ENCODE assay signal across 19 cellular contexts in genomic region chr1:2540816-2541492, GRCh38. TPM values are rescaled to one million over a fixed set of nuclear protein-coding genes. Genes with fewer than 3 reads are reported as not detected.
DNase-seq lines count a peak whose midpoint lies in the region; ATAC-seq and TF ChIP-seq lines count a peak whose summit lies in the region.
"Had no signal": no experiment of that assay in that cellular context is flagged by ENCODE, and none has a peak within 500 bp of the region (broad histone marks: within the 10 kb centered on the region; RNA-seq: fewer than 3 reads in every experiment).

No MANE protein-coding gene starts in this region.

- no peak for TF ChIP-seq CTCF in HEK293 (tag by site-specific recombination; IDR thresholded peaks at IDR 0.05)
- no peak for TF ChIP-seq CTCF in WERI-Rb-1 (IDR thresholded peaks at IDR 0.05; ENCODE audit: low read depth, low read length)
- TF ChIP-seq CTCF in GM13976 (IDR thresholded peaks at IDR 0.05; ENCODE audit: borderline replicate concordance, control extremely low read depth, extremely low read depth, insufficient read depth, missing control alignments) = no peak

- H3K27me3 ChIP-seq in WERI-Rb-1 (ENCODE audit: insufficient read depth, low read depth, severe bottlenecking) (no peaks in the 10 kb centered on the region), mesenchymal stem cell (ENCODE audit: control insufficient read depth in 1 of 2, insufficient read depth in 1 of 2, low read length in 2 of 2) (peaks cover 4 to 58% of the 10 kb centered on the region in 2 experiments), MG63 (no peaks in the 10 kb centered on the region)

- WGBS in mesenchymal stem cell = 9% methylated on average over 28 of the region's 39 CpGs

- no peaks in the 10 kb centered on the region for H3K9me3 Mint-ChIP-seq in activated CD8-positive, alpha-beta T cell treated with anti-CD3 and anti-CD28 coated beads, Interleukin-2, amount 10 ng/mL, durations not matched to agents 7 days and 5 days (ENCODE audit: insufficient read depth)
- H3K9me3 Mint-ChIP-seq: IgD-negative memory B cell had no signal

- no peak overlapping the region for H2AFZ ChIP-seq in mesenchymal stem cell (ENCODE audit: low read depth, low read length)

- in situ Hi-C loops in GM13976 (cut with MboI; ENCODE audit: low sequenced_read_pairs, unreplicated experiment) = loop anchor here (25.0 kb wide), 1 partner anchor 129 kb away; the partner anchor contains the start of gene PEX10

- POLR2A ChIA-PET in HEK293 (lab: Yijun Ruan, JAX) = no interaction called here
- POLR2A ChIA-PET in activated CD8-positive, alpha-beta T cell treated with anti-CD3 and anti-CD28 coated beads, Interleukin-2, amount 10 ng/mL, durations not matched to agents 7 days and 5 days (lab: Charles Lee) = interaction anchor here (1.1 kb wide), 1 partner anchor 16 kb away, joined by 4 read pairs; no protein-coding TSS in a partner anchor

- no peak for ATAC-seq in activated CD8-positive, alpha-beta T cell treated with anti-CD3 and anti-CD28 coated beads, Interleukin-2, amount 10 ng/mL, durations not matched to agents 7 days and 5 days
- ATAC-seq: left lung had no signal

- peaks cover 14% of the 10 kb centered on the region for H3K4me1 Mint-ChIP-seq in activated CD8-positive, alpha-beta T cell treated with anti-CD3 and anti-CD28 coated beads, Interleukin-2, amount 10 ng/mL, durations not matched to agents 7 days and 5 days (ENCODE audit: low read depth)
- H3K4me1 Mint-ChIP-seq: IgD-negative memory B cell had no signal

- H2BK15ac ChIP-seq in mesenchymal stem cell (ENCODE audit: low read depth, poor library complexity, severe bottlenecking) = no peak overlapping the region

- H3K9ac ChIP-seq in mesenchymal stem cell (ENCODE audit: low read length) = no peak overlapping the region

- DNase-seq in NCI-H1417 (lab: John Stamatoyannopoulos, UW) (peak in 2 of 3 experiments; percentile 23 to 36), NCI-H1417 treated with DMSO at 0.1 percent for 48 hours (lab: John Stamatoyannopoulos, UW) (no peak), WERI-Rb-1 (peak; percentile 57), mesenchymal stem cell (no peak), MG63 (no peak), GM13976 (ENCODE audit: low spot score) (no peak)
- DNase-seq in activated CD8-positive, alpha-beta T cell treated with anti-CD3 and anti-CD28 coated beads, Interleukin-2, amount 10 ng/mL, durations not matched to agents 7 days and 5 days = no peak
- DNase-seq: 8988T; activated effector memory CD4-positive, alpha-beta T cell treated with anti-CD3 and anti-CD28 coated beads, Interleukin-2, amount 50 U/mL, for 16 hours; DMS79 treated with DMSO at 0.1 percent for 48 hours; foreskin fibroblast; left lung; NCI-H1105; NCI-H526 treated with DMSO at 0.1 percent for 48 hours; stimulated activated naive CD4-positive, alpha-beta T cell treated with Interleukin-2 at 50 U/mL for 16 hours had no signal

- H3K4ac ChIP-seq in mesenchymal stem cell (ENCODE audit: low read depth in 1 of 2, low read length in 2 of 2) = no peak overlapping the region

- H3K27me3 Mint-ChIP-seq in activated CD8-positive, alpha-beta T cell treated with anti-CD3 and anti-CD28 coated beads, Interleukin-2, amount 10 ng/mL, durations not matched to agents 7 days and 5 days (ENCODE audit: low read depth) = peaks cover 8% of the 10 kb centered on the region

- H3K36me3 ChIP-seq in HEK293 (ENCODE audit: control insufficient read depth in 2 of 2, insufficient read depth in 1 of 2, low read length in 2 of 2) (no peaks in the 10 kb centered on the region), WERI-Rb-1 (no peaks in the 10 kb centered on the region), mesenchymal stem cell (ENCODE audit: control insufficient read depth in 1 of 2, insufficient read depth in 2 of 2, low read depth in 1 of 2, low read length in 2 of 2) (no peaks in the 10 kb centered on the region), MG63 (no peaks in the 10 kb centered on the region)
- H3K36me3 ChIP-seq: left lung had no signal

- H3K18ac ChIP-seq in mesenchymal stem cell (ENCODE audit: low read depth in 1 of 2, low read length in 2 of 2) = no peak overlapping the region

- H3K4me2 ChIP-seq in mesenchymal stem cell (ENCODE audit: low read length, poor library complexity, severe bottlenecking) = peak overlapping the region; percentile 43

- no peak overlapping the region for H2BK12ac ChIP-seq in mesenchymal stem cell (ENCODE audit: low read length in 2 of 2)

- H2BK120ac ChIP-seq in mesenchymal stem cell (ENCODE audit: low read depth, low read length) = no peak overlapping the region

- H3K79me1 ChIP-seq in mesenchymal stem cell (replicated peaks; ENCODE audit: low read length, poor library complexity, severe bottlenecking) = no peaks in the 10 kb centered on the region

- H3K4me3 Mint-ChIP-seq in activated CD8-positive, alpha-beta T cell treated with anti-CD3 and anti-CD28 coated beads, Interleukin-2, amount 10 ng/mL, durations not matched to agents 7 days and 5 days = no peak overlapping the region

- CTCF ChIA-PET in HEK293 (lab: Yijun Ruan, JAX) = interaction anchor here (0.7 kb wide), 1 partner anchor 126 kb away, joined by 3 read pairs; no protein-coding TSS in a partner anchor
- CTCF ChIA-PET in activated CD8-positive, alpha-beta T cell treated with anti-CD3 and anti-CD28 coated beads, Interleukin-2, amount 10 ng/mL, durations not matched to agents 7 days and 5 days (lab: Charles Lee) = no interaction called here

- no peak overlapping the region for H3K23ac ChIP-seq in mesenchymal stem cell (ENCODE audit: low read length in 2 of 2)

- H3K4me1 ChIP-seq in HEK293 (ENCODE audit: control insufficient read depth, insufficient read depth, low read length) (peaks cover 6% of the 10 kb centered on the region), mesenchymal stem cell (ENCODE audit: control insufficient read depth, insufficient read depth, low read depth, low read length) (peaks cover 43% of the 10 kb centered on the region)

- H4K91ac ChIP-seq in mesenchymal stem cell (ENCODE audit: low read length) = no peak overlapping the region

- H3K14ac ChIP-seq in mesenchymal stem cell (ENCODE audit: low read length in 2 of 2) = no peak overlapping the region

- H3K9me3 ChIP-seq in HEK293 (ENCODE audit: control insufficient read depth, insufficient read depth, low read depth, low read length) (no peaks in the 10 kb centered on the region), WERI-Rb-1 (ENCODE audit: severe bottlenecking) (no peaks in the 10 kb centered on the region), mesenchymal stem cell (ENCODE audit: control insufficient read depth, low read length) (no peaks in the 10 kb centered on the region), MG63 (no peaks in the 10 kb centered on the region)
- H3K9me3 ChIP-seq: left lung had no signal

- H2AK5ac ChIP-seq in mesenchymal stem cell (ENCODE audit: low read length, severe bottlenecking) = no peak overlapping the region

- H3K36me3 Mint-ChIP-seq in activated CD8-positive, alpha-beta T cell treated with anti-CD3 and anti-CD28 coated beads, Interleukin-2, amount 10 ng/mL, durations not matched to agents 7 days and 5 days (ENCODE audit: low read depth) = no peaks in the 10 kb centered on the region
- H3K36me3 Mint-ChIP-seq: IgD-negative memory B cell had no signal

- H3K27ac Mint-ChIP-seq in activated CD8-positive, alpha-beta T cell treated with anti-CD3 and anti-CD28 coated beads, Interleukin-2, amount 10 ng/mL, durations not matched to agents 7 days and 5 days = no peak overlapping the region
- H3K27ac Mint-ChIP-seq: IgD-negative memory B cell, progenitor cell of endocrine pancreas had no signal

- no peak overlapping the region for H3K27ac ChIP-seq in HEK293 (ENCODE audit: extremely low read depth, low read depth, low read length)
- H3K27ac ChIP-seq in WERI-Rb-1 = peak overlapping the region; percentile 59
- no peak overlapping the region for H3K27ac ChIP-seq in mesenchymal stem cell (ENCODE audit: low read length, poor library complexity, severe bottlenecking)
- H3K27ac ChIP-seq: left lung had no signal

- H2BK5ac ChIP-seq in mesenchymal stem cell (ENCODE audit: low read depth, low read length, poor library complexity, severe bottlenecking) = no peak overlapping the region

- H4K8ac ChIP-seq in mesenchymal stem cell (ENCODE audit: low read length) = no peak overlapping the region

- no peak overlapping the region for H3K4me3 ChIP-seq in HEK293 (ENCODE audit: low read depth, low read length)
- peak overlapping the region; percentile 17 for H3K4me3 ChIP-seq in WERI-Rb-1 (ENCODE audit: low read depth, low read length)
- H3K4me3 ChIP-seq in mesenchymal stem cell (ENCODE audit: insufficient read depth in 1 of 2, low read depth in 1 of 2, low read length in 2 of 2) = no peak overlapping the region
- no peak overlapping the region for H3K4me3 ChIP-seq in MG63
- H3K4me3 ChIP-seq: left lung had no signal

RNA-seq across cellular contexts. Expression of gene HES5, which starts 10.9 kb away (rescaled TPM):
- polyA plus RNA-seq in mesenchymal stem cell (2013, experiment 1 of 2) = not detected
- polyA plus RNA-seq in mesenchymal stem cell (2013, experiment 2 of 2) = not detected
- total RNA-seq in MG63 (2014; rRNA removed; shearing (Covaris generic); ENCODE audit: low replicate concordance) = not detected in 2 replicates
- not detected for total RNA-seq in activated CD8-positive, alpha-beta T cell treated with anti-CD3 and anti-CD28 coated beads, Interleukin-2, amount 10 ng/mL, durations not matched to agents 7 days and 5 days
- total RNA-seq: endothelial cell of umbilical vein had no signal
- polyA plus RNA-seq: IgD-negative memory B cell had no signal

RNA-seq across cellular contexts. Expression of gene PANK4, which starts 14.6 kb away (rescaled TPM):
- 10.2 TPM for polyA plus RNA-seq in mesenchymal stem cell (2013, experiment 1 of 2)
- 9.9 TPM for polyA plus RNA-seq in mesenchymal stem cell (2013, experiment 2 of 2)
- 16.6 and 17.3 TPM in 2 replicates for total RNA-seq in MG63 (2014; rRNA removed; shearing (Covaris generic); ENCODE audit: low replicate concordance)
- total RNA-seq in activated CD8-positive, alpha-beta T cell treated with anti-CD3 and anti-CD28 coated beads, Interleukin-2, amount 10 ng/mL, durations not matched to agents 7 days and 5 days = 10 to 100 TPM; 55.9 to 66.8 TPM

RNA-seq across cellular contexts. Expression of gene TNFRSF14, which starts 15.2 kb away (rescaled TPM):
- polyA plus RNA-seq in mesenchymal stem cell (2013, experiment 1 of 2) = 0.73 TPM
- 0.89 TPM for polyA plus RNA-seq in mesenchymal stem cell (2013, experiment 2 of 2)
- 0.15 and 4.5 TPM in 2 replicates for total RNA-seq in MG63 (2014; rRNA removed; shearing (Covaris generic); ENCODE audit: low replicate concordance)
- total RNA-seq in activated CD8-positive, alpha-beta T cell treated with anti-CD3 and anti-CD28 coated beads, Interleukin-2, amount 10 ng/mL, durations not matched to agents 7 days and 5 days = 10 to 100 TPM; 85.8 to 86.5 TPM

RNA-seq across cellular contexts. Expression of gene PRXL2B, which starts 45.6 kb away (rescaled TPM):
- 17.2 TPM for polyA plus RNA-seq in mesenchymal stem cell (2013, experiment 1 of 2)
- polyA plus RNA-seq in mesenchymal stem cell (2013, experiment 2 of 2) = 17.2 TPM
- 9.6 and 12.3 TPM in 2 replicates for total RNA-seq in MG63 (2014; rRNA removed; shearing (Covaris generic); ENCODE audit: low replicate concordance)
- total RNA-seq in activated CD8-positive, alpha-beta T cell treated with anti-CD3 and anti-CD28 coated beads, Interleukin-2, amount 10 ng/mL, durations not matched to agents 7 days and 5 days = 10 to 100 TPM; 35.6 to 40.6 TPM

Comparison
In these comparisons a context has a peak if more than half of its experiments do, and no peak if none do; other contexts are left out.
1. DNase-seq: peak in NCI-H1417 (2 of 3) and WERI-Rb-1 (single experiment); none in NCI-H1417 treated with DMSO at 0.1 percent for 48 hours (single experiment), mesenchymal stem cell (single experiment), MG63 (single experiment), GM13976 (single experiment) and activated CD8-positive, alpha-beta T cell treated with anti-CD3 and anti-CD28 coated beads, Interleukin-2, amount 10 ng/mL, durations not matched to agents 7 days and 5 days (single experiment).
2. RNA of gene TNFRSF14, which starts 15.2 kb away (total RNA-seq): 85.8 to 86.5 TPM in activated CD8-positive, alpha-beta T cell treated with anti-CD3 and anti-CD28 coated beads, Interleukin-2, amount 10 ng/mL, durations not matched to agents 7 days and 5 days; 0.15 to 4.5 TPM in MG63; every median in the first group is over 10 times any median in the second.